In the genomic region with DNA sequence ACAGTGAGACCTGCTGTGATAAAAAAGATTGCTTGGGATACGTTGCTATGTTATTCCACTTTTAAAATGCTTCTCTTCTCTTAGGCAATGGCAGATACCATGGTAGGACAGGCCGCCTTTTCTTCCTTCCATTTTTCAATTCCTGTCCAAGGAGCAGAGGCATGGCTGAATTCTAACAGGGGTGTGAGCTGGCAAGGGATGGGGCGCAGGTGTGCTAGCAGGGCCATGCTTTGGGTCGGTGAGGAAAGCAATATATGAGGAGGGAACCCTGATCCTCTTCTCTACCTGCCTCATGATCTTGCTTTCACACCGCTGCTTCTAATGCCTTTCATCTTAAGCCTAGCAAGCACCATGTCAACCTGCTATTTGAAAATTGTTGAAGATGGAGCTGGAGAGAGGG, we compare ENCODE assay signal across 35 cellular contexts.
DNase-seq lines count a peak whose midpoint lies in the region; ATAC-seq and TF ChIP-seq lines count a peak whose summit lies in the region.
"Had no signal": no experiment of that assay in that cellular context is flagged by ENCODE, and none has a peak within 500 bp of the region (broad histone marks: within the 10 kb centered on the region; RNA-seq: fewer than 3 reads in every experiment).

No MANE protein-coding gene starts in this region.

- peak overlapping the region; percentile 69 for H3K27ac Mint-ChIP-seq in activated CD4-positive, alpha-beta T cell treated with anti-CD3 and anti-CD28 coated beads, Interleukin-2, amount 10 ng/mL, durations not matched to agents 7 days and 5 days
- no peak overlapping the region for H3K27ac Mint-ChIP-seq in activated CD8-positive, alpha-beta T cell treated with anti-CD3 and anti-CD28 coated beads, Interleukin-2, amount 10 ng/mL, durations not matched to agents 7 days and 5 days
- no peak overlapping the region for H3K27ac Mint-ChIP-seq in activated CD8-positive, alpha-beta T cell treated with anti-CD3 and anti-CD28 coated beads for 36 hours
- H3K27ac Mint-ChIP-seq in osteocyte (ENCODE audit: unreplicated experiment) = no peak overlapping the region
- H3K27ac Mint-ChIP-seq: B cell; CD4-positive, alpha-beta T cell; CD8-positive, alpha-beta T cell had no signal

- DNase-seq in activated CD4-positive, alpha-beta T cell treated with anti-CD3 and anti-CD28 coated beads, Interleukin-2, amount 10 ng/mL, durations not matched to agents 7 days and 5 days = no peak
- DNase-seq in activated CD4-positive, alpha-beta T cell treated with anti-CD3 and anti-CD28 coated beads for 4 hours = no peak
- peak; percentile 1 for DNase-seq in activated CD8-positive, alpha-beta T cell treated with anti-CD3 and anti-CD28 coated beads, Interleukin-2, amount 10 ng/mL, durations not matched to agents 7 days and 5 days
- no peak for DNase-seq in activated CD8-positive, alpha-beta T cell treated with anti-CD3 and anti-CD28 coated beads for 36 hours
- peak; percentile 75 for DNase-seq in esophagus muscularis mucosa (ENCODE audit: extremely low spot score)
- peak; percentile 65 for DNase-seq in osteocyte (ENCODE audit: extremely low spot score, unreplicated experiment)
- no peak for DNase-seq in HPDE6-E6E7 (ENCODE audit: extremely low spot score)
- DNase-seq: 8988T; ACHN; AML-193; BE2C; C1 segment of cervical spinal cord; Caco-2; Calu3; CD4-positive, alpha-beta memory T cell; CD4-positive, alpha-beta T cell; CD4-positive, CD25-positive, alpha-beta regulatory T cell; CD8-positive, alpha-beta memory T cell; CD8-positive, alpha-beta T cell; COR-L47; DMS 273 treated with DMSO at 0.1 percent for 48 hours; DMS153; DMS53; DMS79; DMS79 treated with DMSO at 0.1 percent for 48 hours; DND-41; EL had no signal

- H3K27ac ChIP-seq in esophagus muscularis mucosa (replicated peaks in 1 of 4) = no peak overlapping the region
- H3K27ac ChIP-seq: 22Rv1; A549; BLaER1; BLaER1 treated with 17β-estradiol and CSF1 and Interleukin-3, amounts not matched to agents 10 nM and 100 nM; C4-2B had no signal

- ATAC-seq in activated CD8-positive, alpha-beta T cell treated with anti-CD3 and anti-CD28 coated beads, Interleukin-2, amount 10 ng/mL, durations not matched to agents 7 days and 5 days = no peak
- no peak for ATAC-seq in activated CD8-positive, alpha-beta T cell treated with anti-CD3 and anti-CD28 coated beads for 36 hours
- ATAC-seq in GM19463 (IDR thresholded peaks at IDR 0.05; ENCODE audit: unreplicated experiment) = no peak
- ATAC-seq: A549; CD8-positive, alpha-beta T cell had no signal

- CTCF ChIA-PET in activated CD4-positive, alpha-beta T cell treated with anti-CD3 and anti-CD28 coated beads, Interleukin-2, amount 10 ng/mL, durations not matched to agents 7 days and 5 days (lab: Charles Lee) = no interaction called here
- CTCF ChIA-PET in activated CD8-positive, alpha-beta T cell treated with anti-CD3 and anti-CD28 coated beads, Interleukin-2, amount 10 ng/mL, durations not matched to agents 7 days and 5 days (lab: Charles Lee) = no interaction called here
- CTCF ChIA-PET in activated CD8-positive, alpha-beta T cell treated with anti-CD3 and anti-CD28 coated beads for 36 hours (lab: Charles Lee) = no interaction called here

- no peak for TF ChIP-seq CTCF in activated CD8-positive, alpha-beta T cell treated with anti-CD3 and anti-CD28 coated beads for 36 hours (IDR thresholded peaks at IDR 0.05)
- TF ChIP-seq CTCF in esophagus muscularis mucosa (IDR thresholded peaks at IDR 0.05) = no peak
- TF ChIP-seq CTCF in osteocyte (IDR thresholded peaks at IDR 0.05) = no peak

- 92% methylated on average over 5 of the region's 5 CpGs for WGBS in esophagus muscularis mucosa

- H3K36me3 Mint-ChIP-seq in activated CD4-positive, alpha-beta T cell treated with anti-CD3 and anti-CD28 coated beads, Interleukin-2, amount 10 ng/mL, durations not matched to agents 7 days and 5 days (ENCODE audit: low read depth) = no peaks in the 10 kb centered on the region
- no peaks in the 10 kb centered on the region for H3K36me3 Mint-ChIP-seq in activated CD8-positive, alpha-beta T cell treated with anti-CD3 and anti-CD28 coated beads, Interleukin-2, amount 10 ng/mL, durations not matched to agents 7 days and 5 days (ENCODE audit: low read depth)
- no peaks in the 10 kb centered on the region for H3K36me3 Mint-ChIP-seq in activated CD8-positive, alpha-beta T cell treated with anti-CD3 and anti-CD28 coated beads for 36 hours (ENCODE audit: low read depth)
- no peaks in the 10 kb centered on the region for H3K36me3 Mint-ChIP-seq in osteocyte (ENCODE audit: unreplicated experiment)
- H3K36me3 Mint-ChIP-seq: CD14-positive monocyte; CD4-positive, alpha-beta memory T cell; CD4-positive, CD25-positive, alpha-beta regulatory T cell; CD8-positive, alpha-beta T cell had no signal

- intact Hi-C loops in activated CD8-positive, alpha-beta T cell treated with anti-CD3 and anti-CD28 coated beads for 36 hours (cut with micrococcal nuclease) = no loop called here
- intact Hi-C loops in esophagus muscularis mucosa (cut with DNase I) = no loop called here

- H3K4me3 ChIP-seq in esophagus muscularis mucosa = no peak overlapping the region
- H3K4me3 ChIP-seq: A549; BLaER1; BLaER1 treated with 17β-estradiol and CSF1 and Interleukin-3, amounts not matched to agents 10 nM and 100 nM had no signal

- H3K4me1 ChIP-seq in esophagus muscularis mucosa = no peaks in the 10 kb centered on the region
- H3K4me1 ChIP-seq: A549, BE2C, Caco-2 had no signal

- peaks cover 0 to 3% (median 0%) of the 10 kb centered on the region in 4 donors for H3K27me3 ChIP-seq in esophagus muscularis mucosa
- H3K27me3 ChIP-seq: BE2C; BLaER1; BLaER1 treated with 17β-estradiol and CSF1 and Interleukin-3, amounts not matched to agents 10 nM and 100 nM had no signal

- no peak overlapping the region for H3K4me3 Mint-ChIP-seq in activated CD4-positive, alpha-beta T cell treated with anti-CD3 and anti-CD28 coated beads, Interleukin-2, amount 10 ng/mL, durations not matched to agents 7 days and 5 days
- no peak overlapping the region for H3K4me3 Mint-ChIP-seq in activated CD8-positive, alpha-beta T cell treated with anti-CD3 and anti-CD28 coated beads, Interleukin-2, amount 10 ng/mL, durations not matched to agents 7 days and 5 days
- no peak overlapping the region for H3K4me3 Mint-ChIP-seq in activated CD8-positive, alpha-beta T cell treated with anti-CD3 and anti-CD28 coated beads for 36 hours
- H3K4me3 Mint-ChIP-seq in osteocyte (ENCODE audit: unreplicated experiment) = no peak overlapping the region
- H3K4me3 Mint-ChIP-seq: B cell; CD14-positive monocyte; CD4-positive, alpha-beta memory T cell; CD4-positive, alpha-beta T cell; CD4-positive, CD25-positive, alpha-beta regulatory T cell; CD8-positive, alpha-beta memory T cell; CD8-positive, alpha-beta T cell had no signal

- peaks cover 2% of the 10 kb centered on the region for H3K9me3 Mint-ChIP-seq in activated CD4-positive, alpha-beta T cell treated with anti-CD3 and anti-CD28 coated beads, Interleukin-2, amount 10 ng/mL, durations not matched to agents 7 days and 5 days
- no peaks in the 10 kb centered on the region for H3K9me3 Mint-ChIP-seq in activated CD8-positive, alpha-beta T cell treated with anti-CD3 and anti-CD28 coated beads, Interleukin-2, amount 10 ng/mL, durations not matched to agents 7 days and 5 days (ENCODE audit: insufficient read depth)
- no peaks in the 10 kb centered on the region for H3K9me3 Mint-ChIP-seq in activated CD8-positive, alpha-beta T cell treated with anti-CD3 and anti-CD28 coated beads for 36 hours
- peaks cover 5% of the 10 kb centered on the region for H3K9me3 Mint-ChIP-seq in osteocyte (ENCODE audit: unreplicated experiment)
- H3K9me3 Mint-ChIP-seq: CD4-positive, alpha-beta T cell; CD8-positive, alpha-beta memory T cell; CD8-positive, alpha-beta T cell had no signal

- peaks cover 0 to 3% (median 0%) of the 10 kb centered on the region in 4 donors for H3K9me3 ChIP-seq in esophagus muscularis mucosa
- H3K9me3 ChIP-seq: A549, BE2C had no signal

- no peaks in the 10 kb centered on the region for H3K36me3 ChIP-seq in esophagus muscularis mucosa
- H3K36me3 ChIP-seq: BE2C; BLaER1; BLaER1 treated with 17β-estradiol and CSF1 and Interleukin-3, amounts not matched to agents 10 nM and 100 nM had no signal

- POLR2A ChIA-PET in activated CD4-positive, alpha-beta T cell treated with anti-CD3 and anti-CD28 coated beads, Interleukin-2, amount 10 ng/mL, durations not matched to agents 7 days and 5 days (lab: Charles Lee) = no interaction called here
- POLR2A ChIA-PET in activated CD8-positive, alpha-beta T cell treated with anti-CD3 and anti-CD28 coated beads, Interleukin-2, amount 10 ng/mL, durations not matched to agents 7 days and 5 days (lab: Charles Lee) = no interaction called here
- POLR2A ChIA-PET in activated CD8-positive, alpha-beta T cell treated with anti-CD3 and anti-CD28 coated beads for 36 hours (lab: Charles Lee) = no interaction called here

- TF ChIP-seq POLR2A in esophagus muscularis mucosa (IDR thresholded peaks at IDR 0.05; ENCODE audit: low read depth) = no peak

- peaks cover 16% of the 10 kb centered on the region for H3K27me3 Mint-ChIP-seq in activated CD4-positive, alpha-beta T cell treated with anti-CD3 and anti-CD28 coated beads, Interleukin-2, amount 10 ng/mL, durations not matched to agents 7 days and 5 days
- H3K27me3 Mint-ChIP-seq in activated CD8-positive, alpha-beta T cell treated with anti-CD3 and anti-CD28 coated beads, Interleukin-2, amount 10 ng/mL, durations not matched to agents 7 days and 5 days (ENCODE audit: low read depth) = peaks cover 8% of the 10 kb centered on the region
- H3K27me3 Mint-ChIP-seq in activated CD8-positive, alpha-beta T cell treated with anti-CD3 and anti-CD28 coated beads for 36 hours = no peaks in the 10 kb centered on the region
- peaks cover 33% of the 10 kb centered on the region for H3K27me3 Mint-ChIP-seq in osteocyte (ENCODE audit: unreplicated experiment)
- H3K27me3 Mint-ChIP-seq: CD4-positive, alpha-beta T cell had no signal

- no peak for TF ChIP-seq EP300 in esophagus muscularis mucosa (IDR thresholded peaks at IDR 0.05)

- no peaks in the 10 kb centered on the region for H3K4me1 Mint-ChIP-seq in activated CD4-positive, alpha-beta T cell treated with anti-CD3 and anti-CD28 coated beads, Interleukin-2, amount 10 ng/mL, durations not matched to agents 7 days and 5 days
- H3K4me1 Mint-ChIP-seq in activated CD8-positive, alpha-beta T cell treated with anti-CD3 and anti-CD28 coated beads, Interleukin-2, amount 10 ng/mL, durations not matched to agents 7 days and 5 days (ENCODE audit: low read depth) = no peaks in the 10 kb centered on the region
- H3K4me1 Mint-ChIP-seq in activated CD8-positive, alpha-beta T cell treated with anti-CD3 and anti-CD28 coated beads for 36 hours (ENCODE audit: low read depth) = no peaks in the 10 kb centered on the region
- H3K4me1 Mint-ChIP-seq in osteocyte (ENCODE audit: unreplicated experiment) = no peaks in the 10 kb centered on the region
- H3K4me1 Mint-ChIP-seq: B cell; CD14-positive monocyte; CD4-positive, alpha-beta memory T cell; CD4-positive, CD25-positive, alpha-beta regulatory T cell; CD8-positive, alpha-beta memory T cell had no signal

Comparison
In these comparisons a context has a peak if more than half of its experiments do, and no peak if none do; other contexts are left out.
1. DNase-seq: peak in activated CD8-positive, alpha-beta T cell treated with anti-CD3 and anti-CD28 coated beads, Interleukin-2, amount 10 ng/mL, durations not matched to agents 7 days and 5 days (single experiment), esophagus muscularis mucosa (single experiment) and osteocyte (single experiment); none in activated CD4-positive, alpha-beta T cell treated with anti-CD3 and anti-CD28 coated beads, Interleukin-2, amount 10 ng/mL, durations not matched to agents 7 days and 5 days (single experiment), activated CD4-positive, alpha-beta T cell treated with anti-CD3 and anti-CD28 coated beads for 4 hours (0 of 2), activated CD8-positive, alpha-beta T cell treated with anti-CD3 and anti-CD28 coated beads for 36 hours (single experiment) and HPDE6-E6E7 (single experiment).